Comparison of ENCODE assay signal across 9 cellular contexts in genomic region chr13:98480915-98481510, GRCh38.
A peak's percentile ranks its signal among the peaks of the same experiment; 100 is the strongest.
DNase-seq lines count a peak whose midpoint lies in the region; ATAC-seq, FAIRE-seq and TF ChIP-seq lines count a peak whose summit lies in the region.
"Had no signal": no experiment of that assay in that cellular context is flagged by ENCODE, and none has a peak within 500 bp of the region (broad histone marks: within the 10 kb centered on the region; RNA-seq: fewer than 3 reads in every experiment).

No MANE protein-coding gene starts in this region.

- TF ChIP-seq POLR2A in HepG2 (IDR thresholded peaks at IDR 0.05; ENCODE audit: insufficient read depth in 1 of 2, low read depth in 2 of 2, low read length in 2 of 2) (no peak), right lobe of liver (IDR thresholded peaks at IDR 0.05) (no peak)

- H3K27me3 Mint-ChIP-seq in endothelial cell (ENCODE audit: unreplicated experiment) = peaks cover 14% of the 10 kb centered on the region
- no peaks in the 10 kb centered on the region for H3K27me3 Mint-ChIP-seq in stimulated activated memory B cell treated with anti-CD40 and anti-IgM and Interleukin-4, amounts not matched to agents 10 μg/mL and 1 μg/mL and 100 μg/mL, for 72 hours

- H3K4me1 ChIP-seq in HepG2 (ENCODE audit: insufficient read depth, low read length) (peaks cover 92% of the 10 kb centered on the region), right lobe of liver (peaks cover 0 to 79% (median 37%) of the 10 kb centered on the region in 4 donors)

- no peak for FAIRE-seq in HepG2 (lab: Jason Lieb, UNC)
- FAIRE-seq: TTC549 had no signal

- H3K4me3 Mint-ChIP-seq in endothelial cell (ENCODE audit: unreplicated experiment) = no peak overlapping the region
- no peak overlapping the region for H3K4me3 Mint-ChIP-seq in stimulated activated memory B cell treated with anti-CD40 and anti-IgM and Interleukin-4, amounts not matched to agents 10 μg/mL and 1 μg/mL and 100 μg/mL, for 72 hours

- H3K27me3 ChIP-seq in HepG2 (ENCODE audit: control insufficient read depth in 1 of 2, insufficient read depth in 2 of 2, low read length in 2 of 2) (no peaks in the 10 kb centered on the region), right lobe of liver (no peaks in the 10 kb centered on the region)

- H3K27ac Mint-ChIP-seq in endothelial cell (ENCODE audit: unreplicated experiment) = peak overlapping the region; percentile 15
- peak overlapping the region; percentile 12 for H3K27ac Mint-ChIP-seq in stimulated activated memory B cell treated with anti-CD40 and anti-IgM and Interleukin-4, amounts not matched to agents 10 μg/mL and 1 μg/mL and 100 μg/mL, for 72 hours

- H3K4me3 ChIP-seq in HepG2 (replicated peaks in 1 of 3; ENCODE audit: insufficient read depth in 1 of 3, low read depth in 2 of 3, low read length in 3 of 3) (no peak overlapping the region), right lobe of liver (no peak overlapping the region)

- H3K36me3 ChIP-seq in HepG2 (replicated peaks in 1 of 2; ENCODE audit: control insufficient read depth in 1 of 2, insufficient read depth in 2 of 2, low read length in 2 of 2) (peaks cover 10 to 15% of the 10 kb centered on the region in 2 experiments; a peak in 3 of 5 replicates), right lobe of liver (no peaks in the 10 kb centered on the region)

- WGBS in HepG2 (ENCODE audit: low lambda C conversion rate) = 96% methylated on average over 11 of the region's 11 CpGs
- 83% methylated on average over 8 of the region's 11 CpGs for WGBS in right lobe of liver (ENCODE audit: insufficient coverage, low coverage, low lambda C conversion rate, missing lambda C conversion rate)

- H3K79me2 ChIP-seq in HepG2 (ENCODE audit: insufficient read depth, low read length) = peaks cover 95% of the 10 kb centered on the region

- BruUV-seq in HepG2 (replicated peaks; lab: Mats Ljungman, UMichigan) = no TSS peak

- H2AFZ ChIP-seq in HepG2 (ENCODE audit: low read length) = no peak overlapping the region

- DNase-seq in HepG2 (ENCODE audit: low spot score) = no peak
- DNase-seq in right lobe of liver = no peak
- DNase-seq in NCI-H526 (lab: John Stamatoyannopoulos, UW) = peak; percentile 48 to 75
- no peak for DNase-seq in endothelial cell (ENCODE audit: low spot score)
- DNase-seq in cortex of kidney (lab: John Stamatoyannopoulos, UW) = no peak

- CTCF ChIA-PET in HepG2 (lab: Yijun Ruan, JAX; ENCODE audit: low intra/inter-chr PET ratio, low total read pairs) = no interaction called here

- no peak for TF ChIP-seq EP300 in HepG2 (IDR thresholded peaks at IDR 0.05; ENCODE audit: low read depth in 2 of 2, low read length in 2 of 2)
- TF ChIP-seq EP300 in HepG2 (CRISPR knock-in tag; IDR thresholded peaks at IDR 0.05; ENCODE audit: borderline replicate concordance) = no peak

- H3K9me3 ChIP-seq in HepG2 (ENCODE audit: low read length) (no peaks in the 10 kb centered on the region), right lobe of liver (no peaks in the 10 kb centered on the region)

- H3K36me3 Mint-ChIP-seq in endothelial cell (ENCODE audit: low read depth, unreplicated experiment) = peaks cover 10% of the 10 kb centered on the region
- H3K36me3 Mint-ChIP-seq in stimulated activated memory B cell treated with anti-CD40 and anti-IgM and Interleukin-4, amounts not matched to agents 10 μg/mL and 1 μg/mL and 100 μg/mL, for 72 hours = peaks cover 25% of the 10 kb centered on the region

- peaks cover 27% of the 10 kb centered on the region for H4K20me1 ChIP-seq in HepG2 (ENCODE audit: insufficient read depth, low read length)

- no peak overlapping the region for H3K9ac ChIP-seq in HepG2 (ENCODE audit: insufficient read depth, low read depth, low read length)

- no peak overlapping the region for H3K4me2 ChIP-seq in HepG2 (ENCODE audit: low read depth, low read length)

- POLR2A ChIA-PET in HepG2 (lab: Yijun Ruan, JAX) = no interaction called here

- TF ChIP-seq RAD21 in HepG2 (CRISPR knock-in tag; IDR thresholded peaks at IDR 0.05) = no peak

- ATAC-seq in HepG2 = no peak
- no peak for ATAC-seq in right lobe of liver
- peak; percentile 4 for ATAC-seq in stimulated activated memory B cell treated with anti-CD40 and anti-IgM and Interleukin-4, amounts not matched to agents 10 μg/mL and 1 μg/mL and 100 μg/mL, for 72 hours
- ATAC-seq in HG03097 (IDR thresholded peaks at IDR 0.05; ENCODE audit: low FRiP score, unreplicated experiment) = no peak
- no peak for ATAC-seq in GM18519 (IDR thresholded peaks at IDR 0.05; ENCODE audit: low FRiP score, unreplicated experiment)

- H3K27ac ChIP-seq in HepG2 (ENCODE audit: extremely low read length, insufficient read depth, low read length) = no peak overlapping the region
- H3K27ac ChIP-seq in right lobe of liver = no peak overlapping the region

- in situ Hi-C loops in HepG2 (cut with HindIII; ENCODE audit: extremely low pct_ligation_motif_present, low pct_unique_long_range_greater_than_20kb) = loop anchor here (5.0 kb wide), 1 partner anchor 171 kb away; no protein-coding TSS in a partner anchor

- no peak for TF ChIP-seq CTCF in HepG2 (CRISPR knock-in tag; IDR thresholded peaks at IDR 0.05)
- no peak for TF ChIP-seq CTCF in right lobe of liver (IDR thresholded peaks at IDR 0.05)
- TF ChIP-seq CTCF in endothelial cell (IDR thresholded peaks at IDR 0.05; ENCODE audit: unreplicated experiment) = no peak

- intact Hi-C loops in HepG2 (cut with micrococcal nuclease; ENCODE audit: unreplicated experiment) = loop anchor here (5.0 kb wide), 1 partner anchor 171 kb away; no protein-coding TSS in a partner anchor
- intact Hi-C loops in right lobe of liver (cut with DNase I) = loop anchor here in 1 of 2 donors (10.0 kb wide), 1 partner anchor 84 kb away; no protein-coding TSS in a partner anchor

- H3K4me1 Mint-ChIP-seq in endothelial cell (ENCODE audit: unreplicated experiment) = peaks cover 65% of the 10 kb centered on the region
- H3K4me1 Mint-ChIP-seq in stimulated activated memory B cell treated with anti-CD40 and anti-IgM and Interleukin-4, amounts not matched to agents 10 μg/mL and 1 μg/mL and 100 μg/mL, for 72 hours = peaks cover 93% of the 10 kb centered on the region

- no peaks in the 10 kb centered on the region for H3K9me3 Mint-ChIP-seq in endothelial cell (ENCODE audit: unreplicated experiment)
- H3K9me3 Mint-ChIP-seq in stimulated activated memory B cell treated with anti-CD40 and anti-IgM and Interleukin-4, amounts not matched to agents 10 μg/mL and 1 μg/mL and 100 μg/mL, for 72 hours = no peaks in the 10 kb centered on the region

TF ChIP-seq in HepG2, 621 proteins besides CTCF, POLR2A, EP300 and RAD21:
- TF ChIP-seq HNF1A (IDR thresholded peaks at IDR 0.05; ENCODE audit: low read depth) (no peak), HNF1A (CRISPR knock-in tag; IDR thresholded peaks at IDR 0.05; ENCODE audit: borderline replicate concordance) (no peak), ZNF776 (CRISPR knock-in tag; IDR thresholded peaks at IDR 0.05) (no peak), RFXAP (CRISPR knock-in tag; IDR thresholded peaks at IDR 0.05; ENCODE audit: borderline replicate concordance) (no peak), HIVEP1 (CRISPR knock-in tag; IDR thresholded peaks at IDR 0.05) (no peak), RBM22 (optimal IDR thresholded peaks at IDR 0.05; ENCODE audit: low read length) (peak; percentile 70), USF2 (IDR thresholded peaks at IDR 0.05; ENCODE audit: low read depth, low read length) (no peak), USF2 (CRISPR knock-in tag; IDR thresholded peaks at IDR 0.05; ENCODE audit: borderline replicate concordance) (no peak), ATAD3A (CRISPR knock-in tag; IDR thresholded peaks at IDR 0.05) (no peak)

Comparison
In these comparisons a context has a peak if more than half of its experiments do, and no peak if none do; other contexts are left out.
1. DNase-seq: peak in NCI-H526 (2 of 2); none in HepG2 (single experiment), right lobe of liver (0 of 3), endothelial cell (single experiment) and cortex of kidney (single experiment).